In the genomic region with DNA sequence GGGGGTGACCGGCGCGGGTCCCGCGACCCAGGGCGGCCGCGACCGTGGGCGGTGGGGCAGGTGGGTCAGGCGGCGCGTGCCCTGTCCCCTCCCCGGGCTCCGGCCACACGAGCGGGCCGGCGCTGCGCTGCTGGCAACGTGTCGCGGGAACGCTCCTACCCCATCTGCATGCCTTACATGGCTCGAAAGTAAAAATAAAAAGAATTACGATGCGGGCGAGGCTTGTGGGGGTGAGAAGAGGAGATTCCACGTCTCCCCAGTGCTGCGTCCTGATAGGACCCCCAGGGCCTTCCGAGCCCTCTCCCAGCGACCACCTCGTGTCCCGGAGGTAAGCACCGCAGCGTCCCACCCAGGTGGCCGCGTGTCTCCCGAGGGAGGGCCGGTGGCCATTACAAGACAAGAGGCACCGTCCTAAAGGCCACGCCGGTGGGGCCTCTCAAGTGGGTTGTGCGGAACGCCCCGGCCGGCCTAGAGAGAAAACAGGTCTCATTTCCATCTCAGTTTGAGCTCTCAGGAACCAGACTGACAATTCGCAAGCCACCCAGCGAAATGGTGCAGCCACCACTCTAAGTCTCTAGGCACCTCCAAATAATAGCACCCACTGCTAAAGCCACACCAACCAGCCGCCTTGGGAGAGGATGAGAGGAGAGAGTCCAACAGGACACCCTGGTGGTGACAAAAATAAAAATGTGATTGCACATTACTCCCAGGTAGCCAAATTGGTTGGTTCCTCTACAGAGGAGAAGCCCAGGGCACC, we compare ENCODE assay signal across 7 cellular contexts. TPM values are rescaled to one million over a fixed set of nuclear protein-coding genes. Genes with fewer than 3 reads are reported as not detected.
A peak's percentile ranks its signal among the peaks of the same experiment; 100 is the strongest.
DNase-seq lines count a peak whose midpoint lies in the region; ATAC-seq, FAIRE-seq and TF ChIP-seq lines count a peak whose summit lies in the region.

No MANE protein-coding gene starts in this region.

- peaks cover 0 to 19% of the 10 kb centered on the region in 2 experiments; a peak in 2 of 5 replicates for H3K4me1 ChIP-seq in K562 (replicated peaks in 1 of 2; ENCODE audit: control insufficient read depth in 2 of 2, insufficient read depth in 2 of 2, low read length in 2 of 2)
- H3K4me1 ChIP-seq in spleen: peaks cover 8 to 56% (median 33%) of the 10 kb centered on the region in 6 donors

- CTCF ChIA-PET in K562 (lab: Yijun Ruan, JAX; ENCODE audit: low intra/inter-chr PET ratio): no interaction called here

- H3K79me2 ChIP-seq in K562 (ENCODE audit: control insufficient read depth, insufficient read depth, low read length): no peaks in the 10 kb centered on the region

- in situ Hi-C loops in K562 (cut with MboI): no loop called here

- H3K4me3 ChIP-seq in K562 (peak overlapping the region; percentile 15; the same call in 1 of the 2 replicates), iPS-18c (ENCODE audit: insufficient read depth, low read depth, low read length) (peak overlapping the region; percentile 72), spleen (peak overlapping the region; percentile 45 to 95 (median 76))

- H3K9me3 ChIP-seq in K562 (replicated peaks; ENCODE audit: control insufficient read depth, insufficient read depth, low read depth, low read length): no peaks in the 10 kb centered on the region
- no peaks in the 10 kb centered on the region for H3K9me3 ChIP-seq in iPS-18c (ENCODE audit: control insufficient read depth, insufficient read depth, low read length)
- H3K9me3 ChIP-seq in spleen: no peaks in the 10 kb centered on the region

- H3K27me3 ChIP-seq in K562 (ENCODE audit: control insufficient read depth in 2 of 2, insufficient read depth in 2 of 2, low read length in 2 of 2): 0 out of 5 replicates have a peak, but pooled peaks cover 0 to 5% of the 10 kb centered on the region in 2 experiments
- H3K27me3 ChIP-seq in spleen (replicated peaks in 1 of 7): no peaks in the 10 kb centered on the region

- TF ChIP-seq POLR2A in GM15510 (IDR thresholded peaks at IDR 0.05; ENCODE audit: borderline replicate concordance, extremely low read depth, insufficient read length) (peak; percentile 28), K562 (conservative IDR thresholded peaks at IDR 0.05) (no peak), spleen (IDR thresholded peaks at IDR 0.05) (no peak)

- peak; percentile 21 to 36 for TF ChIP-seq RAD21 in K562 (CRISPR knock-in tag; conservative IDR thresholded peaks at IDR 0.05 in 1 of 2, IDR thresholded peaks at IDR 0.05 in 1 of 2)

- H3K36me3 ChIP-seq in K562 (ENCODE audit: control insufficient read depth, insufficient read depth, low read length) (no peaks in the 10 kb centered on the region), spleen (no peaks in the 10 kb centered on the region)

- peak overlapping the region in 1 of 2 experiments; percentile 68; a peak in 2 of 4 replicates for H3K9ac ChIP-seq in K562 (ENCODE audit: insufficient read depth in 1 of 2, low read depth in 2 of 2, low read length in 2 of 2)

- 5% methylated on average over 14 of the region's 50 CpGs for WGBS in K562 (ENCODE audit: insufficient coverage, low coverage, missing lambda C conversion rate)
- WGBS in spleen, 5 donors: 0 to 1% (median 1%) methylated on average over 22 to 50 of the region's 50 CpGs

- peak; percentile 43 for ATAC-seq in HG02623 (IDR thresholded peaks at IDR 0.05; ENCODE audit: unreplicated experiment)
- ATAC-seq in K562: peak; percentile 43

- H3K27ac ChIP-seq in K562 (ENCODE audit: extremely low read depth, low read depth, low read length) (no peak overlapping the region), spleen (peak overlapping the region; percentile 67 to 96 (median 90))

- H2AFZ ChIP-seq in K562 (ENCODE audit: low read depth, low read length): peak overlapping the region; percentile 38

- peak overlapping the region; percentile 43 for H3K4me2 ChIP-seq in K562 (ENCODE audit: insufficient read depth, low read length)

- peak in 1 of 3 experiments; percentile 29; a peak in 2 of 6 replicates for TF ChIP-seq CTCF in K562 (IDR thresholded peaks at IDR 0.05 in 2 of 3, conservative IDR thresholded peaks at IDR 0.05 in 1 of 3; ENCODE audit: insufficient read depth in 2 of 3, low read depth in 1 of 3, low read length in 3 of 3)
- TF ChIP-seq CTCF in spleen (IDR thresholded peaks at IDR 0.05 in 8 of 11, conservative IDR thresholded peaks at IDR 0.05 in 3 of 11): peak in 9 of 11 experiments; percentile 49 to 70 (median 57)

- no peaks in the 10 kb centered on the region for H3K9me1 ChIP-seq in K562 (ENCODE audit: control insufficient read depth, insufficient read depth, low read length)

- POLR2A ChIA-PET in K562 (lab: Yijun Ruan, JAX): no interaction called here

- intact Hi-C loops in K562 (cut with micrococcal nuclease) (no loop called here), spleen (cut with DNase I; ENCODE audit: low total_unique reads) (loop anchor here (10.0 kb wide), 1 partner anchor 243 kb away; no protein-coding TSS in a partner anchor)

- BruUV-seq in K562 (replicated peaks; lab: Mats Ljungman, UMichigan): no TSS peak

- no peak for FAIRE-seq in K562 (lab: Jason Lieb, UNC)

- DNase-seq in NCI-H1105 (lab: John Stamatoyannopoulos, UW) (peak; percentile 33), T1000 (lab: John Stamatoyannopoulos, UW) (peak; percentile 2), K562 (ENCODE audit: extremely low read depth in 1 of 4, low spot score in 3 of 4) (peak in 1 of 4 experiments; percentile 17), spleen (peak; percentile 92)

- no peak for TF ChIP-seq EP300 in K562 (IDR thresholded peaks at IDR 0.05; ENCODE audit: low read length)

- H4K20me1 ChIP-seq in K562 (replicated peaks; ENCODE audit: control insufficient read depth, insufficient read depth, low read length): no peaks in the 10 kb centered on the region

TF ChIP-seq in K562, 482 proteins besides CTCF, POLR2A, EP300 and RAD21 (continues in another document):
- TF ChIP-seq TBL1XR1 (IDR thresholded peaks at IDR 0.05; ENCODE audit: low read length in 2 of 2) (no peak), ZNF766 (CRISPR knock-in tag; conservative IDR thresholded peaks at IDR 0.05) (no peak), ZNF589 (CRISPR knock-in tag; IDR thresholded peaks at IDR 0.05; ENCODE audit: low read depth) (no peak)
- TF ChIP-seq, protein P1, sequence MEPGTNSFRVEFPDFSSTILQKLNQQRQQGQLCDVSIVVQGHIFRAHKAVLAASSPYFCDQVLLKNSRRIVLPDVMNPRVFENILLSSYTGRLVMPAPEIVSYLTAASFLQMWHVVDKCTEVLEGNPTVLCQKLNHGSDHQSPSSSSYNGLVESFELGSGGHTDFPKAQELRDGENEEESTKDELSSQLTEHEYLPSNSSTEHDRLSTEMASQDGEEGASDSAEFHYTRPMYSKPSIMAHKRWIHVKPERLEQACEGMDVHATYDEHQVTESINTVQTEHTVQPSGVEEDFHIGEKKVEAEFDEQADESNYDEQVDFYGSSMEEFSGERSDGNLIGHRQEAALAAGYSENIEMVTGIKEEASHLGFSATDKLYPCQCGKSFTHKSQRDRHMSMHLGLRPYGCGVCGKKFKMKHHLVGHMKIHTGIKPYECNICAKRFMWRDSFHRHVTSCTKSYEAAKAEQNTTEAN (CRISPR knock-in tag; IDR thresholded peaks at IDR 0.05): no peak

RNA-seq across cellular contexts. Expression of a gene that starts 0.6 kb away (rescaled TPM):
- 3.1 and 4.8 TPM in 2 replicates for total RNA-seq in K562 (2011; cell fraction: chromatin; rRNA removed; ENCODE audit: low replicate concordance)
- 1.8 and 2.0 TPM in 2 replicates for total RNA-seq in K562 (2011; cell fraction: nucleolus; rRNA removed)
- total RNA-seq in K562 (2011; cell fraction: nucleoplasm; rRNA removed): 2.7 and 3.7 TPM in 2 replicates
- total RNA-seq in K562 (2014; rRNA removed) (0.50 and 2.0 TPM in 2 replicates), K562 (2014; rRNA removed; fragmentation: Illumina TruSeq; extraction: Trizol) (0.35 and 0.36 TPM in 2 replicates), K562 (2015; rRNA removed; fragmentation: Illumina TruSeq; extraction: Trizol) (0.40 and 0.57 TPM in 2 replicates), K562 (2021) (1.3 and 1.7 TPM in 2 replicates), spleen (100 to 1,000 TPM in 5 of 7 donors, 10 to 100 TPM in 2; 76.4 to 121 (median 105) TPM)
- polyA plus RNA-seq in K562 (2011; rRNA removed) (0.36 and 0.79 TPM in 2 replicates), K562 (2014; fragmentation: Illumina TruSeq; extraction: Trizol) (0.55 and 0.66 TPM in 2 replicates), K562 (2014; fragmentation: Nextera tagmentation; extraction: Ambion mirVana) (under 1 TPM; 0.07 to 0.39 TPM), K562 (2014; rRNA removed) (0.32 and 0.57 TPM in 2 replicates), spleen (10 to 100 TPM in 1 of 3 donors, 1 to 10 TPM in 2; 9.2 to 12.7 (median 9.3) TPM)
- polyA plus RNA-seq in K562 (2011; cell fraction: cytosol; rRNA removed): 0.15 and 0.29 TPM in 2 replicates
- 0.24 and 0.34 TPM in 2 replicates for polyA plus RNA-seq in K562 (2011; cell fraction: nucleus; rRNA removed)
- polyA plus RNA-seq in K562 (2012): 0.59 and 1.4 TPM in 2 replicates
- 0.42 and 0.48 TPM in 2 replicates for polyA minus RNA-seq in K562 (2011; rRNA and poly(A)+ RNA removed)
- 0.29 and 1.5 TPM in 2 replicates for polyA minus RNA-seq in K562 (2011; cell fraction: cytosol; rRNA and poly(A)+ RNA removed)
- polyA minus RNA-seq in K562 (2011; cell fraction: nucleus; rRNA and poly(A)+ RNA removed): 0.78 and 1.2 TPM in 2 replicates

Comparison
In these comparisons a context has a peak if more than half of its experiments do, and no peak if none do; other contexts are left out.
1. H3K4me3 ChIP-seq: peak in every context shown above with its lines; median percentile 76 in spleen; 72 in iPS-18c; 15 in K562.
2. RNA of a gene that starts 0.6 kb away (total RNA-seq): 76.4 to 121 TPM in spleen; 0.35 to 4.8 TPM in K562; every median in the first group is over 10 times any median in the second.